In the genomic region with DNA sequence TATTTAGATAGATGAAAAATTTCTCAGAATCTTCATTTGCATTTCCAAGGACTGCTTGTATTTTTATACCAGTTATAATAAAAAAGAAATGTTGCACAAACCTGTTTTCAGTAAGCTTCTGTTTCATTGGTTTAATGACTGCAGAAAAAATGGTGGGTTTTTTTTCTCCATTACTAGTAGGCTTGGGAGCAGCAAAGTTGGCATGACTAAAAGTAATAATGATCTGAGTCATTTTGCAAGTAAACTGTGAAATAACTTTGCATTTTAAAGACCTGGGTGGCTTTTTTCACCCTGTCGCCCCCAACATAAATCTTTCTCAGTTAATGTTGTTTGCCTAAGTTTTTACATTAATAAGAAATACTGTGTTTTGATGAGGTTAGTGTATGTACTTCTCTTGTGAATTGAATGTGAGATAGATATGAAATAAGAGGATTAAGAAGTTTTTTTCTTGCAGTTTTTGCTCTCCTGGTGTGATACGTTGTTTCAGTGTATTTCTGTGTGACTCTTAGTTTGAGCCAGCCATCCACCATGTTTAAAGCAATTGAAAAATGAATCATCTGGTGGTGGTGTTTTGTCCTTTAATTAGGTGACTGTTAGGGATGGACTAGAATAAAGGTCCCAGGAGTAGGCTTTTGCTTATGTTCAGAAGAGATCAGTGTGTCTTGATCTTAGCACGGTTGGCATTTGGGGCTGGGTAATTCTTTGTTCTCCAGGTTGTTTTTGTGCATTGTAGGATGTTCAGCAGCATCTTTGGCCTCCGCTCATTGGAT, we compare ENCODE assay signal across 8 cellular contexts. TPM values are rescaled to one million over a fixed set of nuclear protein-coding genes. Genes with fewer than 3 reads are reported as not detected.
A peak's percentile ranks its signal among the peaks of the same experiment; 100 is the strongest.
DNase-seq lines count a peak whose midpoint lies in the region; ATAC-seq and TF ChIP-seq lines count a peak whose summit lies in the region.

No MANE protein-coding gene starts in this region.

- H2AFZ ChIP-seq in mammary epithelial cell (ENCODE audit: low read depth, low read length), result no peak overlapping the region

- peaks cover 34% of the 10 kb centered on the region for H3K27me3 Mint-ChIP-seq in activated CD4-positive, alpha-beta memory T cell treated with anti-CD3 and anti-CD28 coated beads for 36 hours
- peaks cover 27% of the 10 kb centered on the region for H3K27me3 Mint-ChIP-seq in activated CD4-positive, alpha-beta memory T cell treated with anti-CD3 and anti-CD28 coated beads, Interleukin-2, amount 10 ng/mL, durations not matched to agents 7 days and 5 days

- H3K4me2 ChIP-seq in mammary epithelial cell (ENCODE audit: insufficient read depth, low read depth, low read length), result peak overlapping the region; percentile 71

- ATAC-seq in GM19397 (IDR thresholded peaks at IDR 0.05; ENCODE audit: unreplicated experiment), result no peak

- TSS peak; percentile 18 for BruUV-seq in mammary epithelial cell (replicated peaks; lab: Mats Ljungman, UMichigan)

- H3K36me3 Mint-ChIP-seq in activated CD4-positive, alpha-beta memory T cell treated with anti-CD3 and anti-CD28 coated beads for 36 hours, result no peaks in the 10 kb centered on the region
- peaks cover 6% of the 10 kb centered on the region for H3K36me3 Mint-ChIP-seq in activated CD4-positive, alpha-beta memory T cell treated with anti-CD3 and anti-CD28 coated beads, Interleukin-2, amount 10 ng/mL, durations not matched to agents 7 days and 5 days (ENCODE audit: low read depth)

- H3K4me3 ChIP-seq in mammary epithelial cell (replicated peaks in 1 of 3; ENCODE audit: insufficient read depth in 1 of 3, low read depth in 2 of 3, low read length in 3 of 3), result peak overlapping the region; percentile 77 to 93 (median 87)
- peak overlapping the region; percentile 90 to 97 for H3K4me3 ChIP-seq in muscle layer of duodenum (ENCODE audit: low read depth in 1 of 2, low read length in 2 of 2)

- dilution Hi-C loops in mammary epithelial cell (cut with HindIII; ENCODE audit: low sequenced_read_pairs), result loop anchor here (5.0 to 10.0 kb wide), 2 partner anchors 58 to 96 kb away; no protein-coding TSS in a partner anchor

- POLR2A ChIA-PET in activated CD4-positive, alpha-beta memory T cell treated with anti-CD3 and anti-CD28 coated beads for 36 hours (lab: Charles Lee), result no interaction called here
- POLR2A ChIA-PET in activated CD4-positive, alpha-beta memory T cell treated with anti-CD3 and anti-CD28 coated beads, Interleukin-2, amount 10 ng/mL, durations not matched to agents 7 days and 5 days (lab: Charles Lee), result no interaction called here

- DNase-seq in activated CD4-positive, alpha-beta memory T cell treated with anti-CD3 and anti-CD28 coated beads for 36 hours, result no peak
- no peak for DNase-seq in activated CD4-positive, alpha-beta memory T cell treated with anti-CD3 and anti-CD28 coated beads, Interleukin-2, amount 10 ng/mL, durations not matched to agents 7 days and 5 days
- peak; percentile 32 for DNase-seq in HT1080 (ENCODE audit: low read depth)
- peak; percentile 49 for DNase-seq in mammary epithelial cell
- no peak for DNase-seq in effector CD4-positive, alpha-beta T cell
- DNase-seq in medulla oblongata (ENCODE audit: extremely low spot score), result no peak

- no peaks in the 10 kb centered on the region for H3K36me3 ChIP-seq in mammary epithelial cell (ENCODE audit: insufficient read depth, low read length)
- no peaks in the 10 kb centered on the region for H3K36me3 ChIP-seq in muscle layer of duodenum (ENCODE audit: control insufficient read depth in 1 of 2, insufficient read depth in 2 of 2, low read length in 2 of 2)

- WGBS in mammary epithelial cell (ENCODE audit: low coverage, missing lambda C conversion rate), result 67% methylated on average over 4 of the region's 4 CpGs

- H3K9me3 Mint-ChIP-seq in activated CD4-positive, alpha-beta memory T cell treated with anti-CD3 and anti-CD28 coated beads for 36 hours, result no peaks in the 10 kb centered on the region
- no peaks in the 10 kb centered on the region for H3K9me3 Mint-ChIP-seq in activated CD4-positive, alpha-beta memory T cell treated with anti-CD3 and anti-CD28 coated beads, Interleukin-2, amount 10 ng/mL, durations not matched to agents 7 days and 5 days

- H3K27ac ChIP-seq in mammary epithelial cell (ENCODE audit: insufficient read depth, low read depth, low read length), result peak overlapping the region; percentile 92
- H3K27ac ChIP-seq in muscle layer of duodenum (ENCODE audit: low read length), result no peak overlapping the region

- H3K4me1 ChIP-seq in mammary epithelial cell (ENCODE audit: insufficient read depth, low read length) (peaks cover 39% of the 10 kb centered on the region), muscle layer of duodenum (ENCODE audit: control insufficient read depth in 1 of 2, insufficient read depth in 2 of 2, low read length in 2 of 2) (peaks cover 0 to 18% of the 10 kb centered on the region in 2 donors)

- H3K27me3 ChIP-seq in mammary epithelial cell (ENCODE audit: insufficient read depth, low read length), result no peaks in the 10 kb centered on the region
- H3K27me3 ChIP-seq in muscle layer of duodenum (ENCODE audit: low read depth, low read length), result no peaks in the 10 kb centered on the region

- TF ChIP-seq CTCF in mammary epithelial cell (conservative IDR thresholded peaks at IDR 0.05 in 1 of 2, IDR thresholded peaks at IDR 0.05 in 1 of 2; ENCODE audit: extremely low read depth in 1 of 2, insufficient read depth in 1 of 2, low read depth in 1 of 2, low read length in 2 of 2), result no peak

- in situ Hi-C loops in mammary epithelial cell (cut with MboI; ENCODE audit: low sequenced_read_pairs in 2 of 2), result loop anchor here in 1 of 2 donors (25.0 kb wide), 1 partner anchor 251 kb away; no protein-coding TSS in a partner anchor

- peak overlapping the region; percentile 20 for H3K4me3 Mint-ChIP-seq in activated CD4-positive, alpha-beta memory T cell treated with anti-CD3 and anti-CD28 coated beads for 36 hours
- no peak overlapping the region for H3K4me3 Mint-ChIP-seq in activated CD4-positive, alpha-beta memory T cell treated with anti-CD3 and anti-CD28 coated beads, Interleukin-2, amount 10 ng/mL, durations not matched to agents 7 days and 5 days

- intact Hi-C loops in activated CD4-positive, alpha-beta memory T cell treated with anti-CD3 and anti-CD28 coated beads for 36 hours (cut with micrococcal nuclease), result loop anchor here (1.0 to 5.0 kb wide), 3 partner anchors 15 to 210 kb away; no protein-coding TSS in a partner anchor
- intact Hi-C loops in mammary epithelial cell (cut with micrococcal nuclease), result loop anchor here (10.0 kb wide), 1 partner anchor 178 kb away; no protein-coding TSS in a partner anchor

- H4K20me1 ChIP-seq in mammary epithelial cell (ENCODE audit: insufficient read depth, low read length), result no peaks in the 10 kb centered on the region

- CTCF ChIA-PET in activated CD4-positive, alpha-beta memory T cell treated with anti-CD3 and anti-CD28 coated beads for 36 hours (lab: Charles Lee), result interaction anchor here (0.5 kb wide), 1 partner anchor 24 kb away, joined by 3 read pairs; no protein-coding TSS in a partner anchor
- CTCF ChIA-PET in activated CD4-positive, alpha-beta memory T cell treated with anti-CD3 and anti-CD28 coated beads, Interleukin-2, amount 10 ng/mL, durations not matched to agents 7 days and 5 days (lab: Charles Lee), result no interaction called here
- CTCF ChIA-PET in mammary epithelial cell (lab: Charles Lee; ENCODE audit: low non-redundant PET), result no interaction called here

- peak overlapping the region; percentile 97 for H3K9ac ChIP-seq in mammary epithelial cell (ENCODE audit: insufficient read depth, low read length)

- H3K79me2 ChIP-seq in mammary epithelial cell (ENCODE audit: insufficient read depth, low read length), result peaks cover 66% of the 10 kb centered on the region

- H3K4me1 Mint-ChIP-seq in activated CD4-positive, alpha-beta memory T cell treated with anti-CD3 and anti-CD28 coated beads for 36 hours (ENCODE audit: low read depth), result peaks cover 19% of the 10 kb centered on the region
- H3K4me1 Mint-ChIP-seq in activated CD4-positive, alpha-beta memory T cell treated with anti-CD3 and anti-CD28 coated beads, Interleukin-2, amount 10 ng/mL, durations not matched to agents 7 days and 5 days, result peaks cover 8% of the 10 kb centered on the region

- H3K27ac Mint-ChIP-seq in activated CD4-positive, alpha-beta memory T cell treated with anti-CD3 and anti-CD28 coated beads for 36 hours, result no peak overlapping the region
- no peak overlapping the region for H3K27ac Mint-ChIP-seq in activated CD4-positive, alpha-beta memory T cell treated with anti-CD3 and anti-CD28 coated beads, Interleukin-2, amount 10 ng/mL, durations not matched to agents 7 days and 5 days

- H3K9me3 ChIP-seq in mammary epithelial cell (replicated peaks; ENCODE audit: insufficient read depth, low read length), result no peaks in the 10 kb centered on the region
- no peaks in the 10 kb centered on the region for H3K9me3 ChIP-seq in muscle layer of duodenum (ENCODE audit: control insufficient read depth in 1 of 2, low read length in 2 of 2)

RNA-seq across cellular contexts. Expression of a gene that starts 1.8 kb away (rescaled TPM):
- total RNA-seq in activated CD4-positive, alpha-beta memory T cell treated with anti-CD3 and anti-CD28 coated beads for 36 hours, result 1 to 10 TPM in 1 of 2 experiments, under 1 TPM in 1; 0.50 to 1.1 TPM
- not detected for total RNA-seq in activated CD4-positive, alpha-beta memory T cell treated with anti-CD3 and anti-CD28 coated beads, Interleukin-2, amount 10 ng/mL, durations not matched to agents 7 days and 5 days
- total RNA-seq in HT1080 (2014; rRNA removed; shearing (Covaris generic)), result 25.7 and 36.2 TPM in 2 replicates
- polyA plus RNA-seq in HT1080 (2015; cell fraction: cytosol; rRNA removed), result 22.0 and 22.2 TPM in 2 replicates
- 21.2 and 25.3 TPM in 2 replicates for polyA plus RNA-seq in HT1080 (2015; cell fraction: nucleus; rRNA removed)
- 10 to 100 TPM; 39.6 to 39.8 TPM for total RNA-seq in mammary epithelial cell
- polyA plus RNA-seq in mammary epithelial cell, result 26.8 TPM
- 17.4 TPM for polyA minus RNA-seq in mammary epithelial cell

Comparison
In these comparisons a context has a peak if more than half of its experiments do, and no peak if none do; other contexts are left out.
1. DNase-seq: peak in HT1080 (single experiment) and mammary epithelial cell (single experiment); none in activated CD4-positive, alpha-beta memory T cell treated with anti-CD3 and anti-CD28 coated beads for 36 hours (single experiment), activated CD4-positive, alpha-beta memory T cell treated with anti-CD3 and anti-CD28 coated beads, Interleukin-2, amount 10 ng/mL, durations not matched to agents 7 days and 5 days (single experiment), effector CD4-positive, alpha-beta T cell (single experiment) and medulla oblongata (single experiment).
2. RNA of a gene that starts 1.8 kb away (total RNA-seq): 39.6 to 39.8 TPM in mammary epithelial cell and 25.7 to 36.2 TPM in HT1080; 0.50 to 1.1 TPM in activated CD4-positive, alpha-beta memory T cell treated with anti-CD3 and anti-CD28 coated beads for 36 hours and not detected in activated CD4-positive, alpha-beta memory T cell treated with anti-CD3 and anti-CD28 coated beads, Interleukin-2, amount 10 ng/mL, durations not matched to agents 7 days and 5 days; every median in the first group is over 10 times any median in the second.